In genomic region chr11:69075421-69076128, GRCh38 we compare ENCODE assay signal across 8 cellular contexts. TPM values are rescaled to one million over a fixed set of nuclear protein-coding genes. Genes with fewer than 3 reads are reported as not detected.
DNase-seq lines count a peak whose midpoint lies in the region; ATAC-seq and TF ChIP-seq lines count a peak whose summit lies in the region.

No MANE protein-coding gene starts in this region.

- TSS peak; percentile 64 for BruUV-seq in PC-3 (replicated peaks; lab: Mats Ljungman, UMichigan)

- H3K4me1 ChIP-seq in PC-3 (ENCODE audit: insufficient read depth, low read length), result peaks cover 27% of the 10 kb centered on the region
- H3K4me1 ChIP-seq in esophagus muscularis mucosa, result peaks cover 12 to 44% (median 38%) of the 10 kb centered on the region in 4 donors

- TF ChIP-seq CTCF in PC-3 (conservative IDR thresholded peaks at IDR 0.05; ENCODE audit: low read depth, low read length), result no peak
- no peak for TF ChIP-seq CTCF in esophagus muscularis mucosa (IDR thresholded peaks at IDR 0.05)
- TF ChIP-seq CTCF in nephron progenitor cell (IDR thresholded peaks at IDR 0.05), result no peak

- H3K9me2 ChIP-seq in PC-3 (replicated peaks; ENCODE audit: low read length), result no peaks in the 10 kb centered on the region

- TF ChIP-seq EP300 in esophagus muscularis mucosa (IDR thresholded peaks at IDR 0.05), result no peak

- TF ChIP-seq POLR2A in esophagus muscularis mucosa (IDR thresholded peaks at IDR 0.05; ENCODE audit: low read depth), result no peak

- POLR2A ChIA-PET in PC-3 (lab: Charles Lee; ENCODE audit: unreplicated experiment), result no interaction called here

- 0 out of 2 replicates have a peak overlapping the region, but pooled peaks have one; percentile 1 for H3K4me2 ChIP-seq in PC-3 (ENCODE audit: low read length)

- ATAC-seq in PC-3 (peak; percentile 8; the same call in 1 of the 2 replicates), GM21786 (IDR thresholded peaks at IDR 0.05; ENCODE audit: unreplicated experiment) (no peak), GM18498 (IDR thresholded peaks at IDR 0.05; ENCODE audit: unreplicated experiment) (no peak), GM18909 (IDR thresholded peaks at IDR 0.05; ENCODE audit: poor library complexity, unreplicated experiment) (no peak)

- H3K27me3 Mint-ChIP-seq in nephron progenitor cell (ENCODE audit: low read depth, poor library complexity), result no peaks in the 10 kb centered on the region

- peak overlapping the region; percentile 77 for H3K27ac ChIP-seq in PC-3 (ENCODE audit: low read length)
- H3K27ac ChIP-seq in esophagus muscularis mucosa (replicated peaks in 1 of 4), result peak overlapping the region; percentile 83 to 88 (median 84)

- no peak overlapping the region for H2AFZ ChIP-seq in PC-3 (ENCODE audit: low read length)

- H3F3A ChIP-seq in PC-3 (ENCODE audit: low read length, unreplicated experiment), result no peaks in the 10 kb centered on the region

- WGBS in esophagus muscularis mucosa, result 53% methylated on average over 16 of the region's 18 CpGs

- DNase-seq in AG08396 (ENCODE audit: low spot score) (peak; percentile 96), PC-3 (peak; percentile 81), esophagus muscularis mucosa (ENCODE audit: extremely low spot score) (peak; percentile 93), nephron progenitor cell (no peak), NCI-H69 (lab: John Stamatoyannopoulos, UW) (no peak)

- no peaks in the 10 kb centered on the region for H3K36me3 Mint-ChIP-seq in nephron progenitor cell (ENCODE audit: low read depth)

- peak overlapping the region; percentile 49 for H3K9ac ChIP-seq in PC-3 (ENCODE audit: low read length)

- H3K79me2 ChIP-seq in PC-3 (ENCODE audit: low read length), result no peaks in the 10 kb centered on the region

- peaks cover 5% of the 10 kb centered on the region; the same call in 1 of the 2 replicates for H3K36me3 ChIP-seq in PC-3 (ENCODE audit: low read depth, low read length)
- H3K36me3 ChIP-seq in esophagus muscularis mucosa, result peaks cover 52 to 86% (median 74%) of the 10 kb centered on the region in 4 donors

- H3K27me3 ChIP-seq in PC-3 (ENCODE audit: low read length), result no peaks in the 10 kb centered on the region
- H3K27me3 ChIP-seq in esophagus muscularis mucosa, result no peaks in the 10 kb centered on the region

- peaks cover 4% of the 10 kb centered on the region for H3K4me1 Mint-ChIP-seq in nephron progenitor cell

- H3K4me3 Mint-ChIP-seq in nephron progenitor cell, result no peak overlapping the region

- H3K4me3 ChIP-seq in PC-3 (ENCODE audit: low read length) (no peak overlapping the region), esophagus muscularis mucosa (no peak overlapping the region)

- CTCF ChIA-PET in PC-3 (lab: Charles Lee), result interaction anchor here (0.6 to 0.7 kb wide), 2 partner anchors 143 to 593 kb away, joined by 3 to 8 read pairs; no protein-coding TSS in a partner anchor

- no peaks in the 10 kb centered on the region for H3K9me3 Mint-ChIP-seq in nephron progenitor cell

- H3K9me3 ChIP-seq in PC-3 (ENCODE audit: low read length), result no peaks in the 10 kb centered on the region
- H3K9me3 ChIP-seq in esophagus muscularis mucosa, result no peaks in the 10 kb centered on the region

- no peaks in the 10 kb centered on the region for H4K20me1 ChIP-seq in PC-3 (ENCODE audit: low read length)

- H3K27ac Mint-ChIP-seq in nephron progenitor cell, result peak overlapping the region; percentile 71

- intact Hi-C loops in PC-3 (cut with micrococcal nuclease), result no loop called here
- intact Hi-C loops in esophagus muscularis mucosa (cut with DNase I), result no loop called here

RNA-seq across cellular contexts. Expression of gene TPCN2, which starts 26.8 kb away (rescaled TPM):
- 13.0 and 14.5 TPM in 2 replicates for total RNA-seq in PC-3 (2014; rRNA removed)
- total RNA-seq in esophagus muscularis mucosa, result 10 to 100 TPM; 18.7 to 34.5 (median 24.7) TPM

Comparison
In these comparisons a context has a peak if more than half of its experiments do, and no peak if none do; other contexts are left out.
1. DNase-seq: peak in AG08396 (single experiment), PC-3 (single experiment) and esophagus muscularis mucosa (single experiment); none in nephron progenitor cell (single experiment) and NCI-H69 (single experiment).